In the genomic region with DNA sequence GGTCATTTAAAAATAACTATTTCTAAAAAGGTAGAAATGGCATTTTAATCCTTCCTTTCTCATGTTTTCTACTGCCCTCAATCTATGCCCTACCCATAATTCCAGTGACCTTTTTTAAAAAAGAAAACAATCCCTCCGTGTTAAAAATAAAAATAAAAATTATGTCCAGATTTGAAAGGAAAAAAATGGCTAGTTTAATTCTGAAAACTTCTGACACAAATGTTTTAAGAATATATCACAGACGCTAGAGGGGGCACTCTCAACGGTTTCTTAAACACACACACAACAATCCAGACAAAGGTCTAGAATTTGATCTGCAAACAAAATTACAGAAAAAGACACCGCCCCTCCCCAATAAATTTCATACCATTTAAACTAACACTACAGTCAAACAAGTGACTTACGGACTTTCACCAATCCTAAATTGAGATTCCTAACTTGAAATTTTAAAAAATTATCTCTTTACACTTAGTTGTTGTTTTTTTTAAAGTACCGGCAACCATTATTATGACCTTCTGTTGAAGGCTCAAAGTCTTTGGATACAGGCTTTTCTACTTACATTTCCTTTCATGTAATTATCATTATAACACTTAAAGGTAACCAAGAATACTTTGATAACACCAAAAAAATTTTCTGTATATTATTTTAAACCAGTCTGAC, we compare ENCODE assay signal across 8 cellular contexts. TPM values are rescaled to one million over a fixed set of nuclear protein-coding genes. Genes with fewer than 3 reads are reported as not detected.
DNase-seq lines count a peak whose midpoint lies in the region; ATAC-seq and TF ChIP-seq lines count a peak whose summit lies in the region.

No MANE protein-coding gene starts in this region.

- peaks cover 11% of the 10 kb centered on the region for H3K4me1 ChIP-seq in mucosa of descending colon (ENCODE audit: low read depth)

- DNase-seq in Ammon's horn (ENCODE audit: low spot score) (peak; percentile 35), NOMO-1 treated with DMSO at 0.1 percent for 48 hours (lab: John Stamatoyannopoulos, UW; ENCODE audit: unreplicated experiment) (peak; percentile 25), chondrocyte (ENCODE audit: low spot score) (no peak), mucosa of descending colon (peak in 1 of 3 donors; percentile 64), hepatic stellate cell (ENCODE audit: low spot score) (no peak), T1000 (lab: John Stamatoyannopoulos, UW) (no peak)

- TF ChIP-seq CTCF in GM12873 (IDR thresholded peaks at IDR 0.05; ENCODE audit: insufficient read depth, low read depth, low read length, missing control alignments), result peak; percentile 47
- peak; percentile 89 for TF ChIP-seq CTCF in chondrocyte (IDR thresholded peaks at IDR 0.05)
- peak; percentile 11 for TF ChIP-seq CTCF in mucosa of descending colon (IDR thresholded peaks at IDR 0.05)

- no peaks in the 10 kb centered on the region for H3K9me3 ChIP-seq in mucosa of descending colon

- H3K9me3 Mint-ChIP-seq in chondrocyte (ENCODE audit: low read depth), result no peaks in the 10 kb centered on the region

- peak; percentile 70 for ATAC-seq in mucosa of descending colon
- no peak for ATAC-seq in GM21528 (IDR thresholded peaks at IDR 0.05; ENCODE audit: low FRiP score, unreplicated experiment)

- H3K36me3 Mint-ChIP-seq in chondrocyte (ENCODE audit: low read depth), result no peaks in the 10 kb centered on the region

- no peak overlapping the region for H3K4me3 ChIP-seq in mucosa of descending colon

- no peaks in the 10 kb centered on the region for H3K27me3 Mint-ChIP-seq in chondrocyte (ENCODE audit: low read depth)

- intact Hi-C loops in mucosa of descending colon (cut with DNase I, micrococcal nuclease), result no loop called here

- peaks cover 65% of the 10 kb centered on the region for H3K4me1 Mint-ChIP-seq in chondrocyte (ENCODE audit: low read depth)

- H3K27ac Mint-ChIP-seq in chondrocyte (ENCODE audit: unreplicated experiment), result peak overlapping the region; percentile 83

- no peaks in the 10 kb centered on the region for H3K36me3 ChIP-seq in mucosa of descending colon (ENCODE audit: low read depth)

- no peak overlapping the region for H3K4me3 Mint-ChIP-seq in chondrocyte (ENCODE audit: unreplicated experiment)

RNA-seq across cellular contexts. Expression of gene CLINT1, which starts 38.2 kb away (rescaled TPM):
- 72.4 to 75.5 TPM (median 73.8 TPM) in 3 replicates for total RNA-seq in chondrocyte
- 100 to 1,000 TPM in 2 of 3 donors, 10 to 100 TPM in 1; 90.8 to 131 (median 127) TPM for total RNA-seq in mucosa of descending colon

Comparison
In these comparisons a context has a peak if more than half of its experiments do, and no peak if none do; other contexts are left out.
1. DNase-seq: peak in Ammon's horn (single experiment) and NOMO-1 treated with DMSO at 0.1 percent for 48 hours (single experiment); none in chondrocyte (single experiment), hepatic stellate cell (single experiment) and T1000 (single experiment).
2. CTCF ChIP-seq: peak in every context shown above with its lines; median percentile 89 in chondrocyte; 47 in GM12873; 11 in mucosa of descending colon.